ENCODE assay signal across 18 cellular contexts in the genomic region with DNA sequence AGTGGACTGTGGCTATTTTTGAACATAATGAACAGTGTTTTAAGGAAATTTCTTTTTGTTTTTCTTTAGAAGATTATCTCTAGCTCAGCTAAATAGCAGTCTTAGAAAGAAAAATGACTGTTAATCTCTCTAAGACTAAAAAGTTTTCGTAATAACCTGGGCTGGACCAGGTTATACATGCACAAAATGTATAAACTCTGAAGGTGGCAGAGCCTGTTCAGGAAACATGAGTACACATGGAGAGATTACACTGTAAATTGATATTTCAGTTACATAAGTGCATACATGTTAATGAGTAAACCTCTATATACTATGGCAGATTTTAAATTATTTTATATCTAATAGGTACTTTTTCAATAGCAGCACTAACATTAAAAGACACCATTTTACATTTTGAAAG.
DNase-seq lines count a peak whose midpoint lies in the region; TF ChIP-seq lines count a peak whose summit lies in the region.
"Had no signal": no experiment of that assay in that cellular context is flagged by ENCODE, and none has a peak within 500 bp of the region (broad histone marks: within the 10 kb centered on the region; RNA-seq: fewer than 3 reads in every experiment).

No MANE protein-coding gene starts in this region.

- H3K4me3 ChIP-seq in mammary epithelial cell (replicated peaks in 1 of 3; ENCODE audit: insufficient read depth in 1 of 3, low read depth in 2 of 3, low read length in 3 of 3) (no peak overlapping the region), breast epithelium (no peak overlapping the region), epithelial cell of esophagus (ENCODE audit: low read length) (no peak overlapping the region), thyroid gland (replicated peaks in 1 of 3) (no peak overlapping the region)
- H3K4me3 ChIP-seq: BLaER1, GM23248 had no signal

- peak; percentile 3 for DNase-seq in DMS53 (lab: John Stamatoyannopoulos, UW)
- DNase-seq in DMS53 treated with DMSO at 0.1 percent for 48 hours (lab: John Stamatoyannopoulos, UW; ENCODE audit: unreplicated experiment): no peak
- DNase-seq in mammary epithelial cell: no peak
- no peak for DNase-seq in breast epithelium (ENCODE audit: low spot score in 2 of 2)
- DNase-seq in epithelial cell of esophagus (ENCODE audit: low read depth): peak; percentile 56
- no peak for DNase-seq in thyroid gland
- DNase-seq in anterior cingulate cortex (lab: John Stamatoyannopoulos, UW): no peak
- DNase-seq in activated gamma-delta T cell (lab: John Stamatoyannopoulos, UW): no peak
- DNase-seq: Caco-2; CD4-positive, CD25-positive, alpha-beta regulatory T cell; CD8-positive, alpha-beta T cell; DMS153; DMS79 treated with DMSO at 0.1 percent for 48 hours; GM23248; HCEC 1CT had no signal

- CTCF ChIA-PET in mammary epithelial cell (lab: Charles Lee; ENCODE audit: low non-redundant PET): no interaction called here

- no TSS peak for BruUV-seq in mammary epithelial cell (replicated peaks; lab: Mats Ljungman, UMichigan)

- no peaks in the 10 kb centered on the region for H3K36me3 ChIP-seq in mammary epithelial cell (ENCODE audit: insufficient read depth, low read length)
- H3K36me3 ChIP-seq in breast epithelium: no peaks in the 10 kb centered on the region
- H3K36me3 ChIP-seq in thyroid gland: no peaks in the 10 kb centered on the region
- H3K36me3 ChIP-seq: BLaER1 had no signal

- peak overlapping the region; percentile 61 for H2AFZ ChIP-seq in mammary epithelial cell (ENCODE audit: low read depth, low read length)
- H2AFZ ChIP-seq: GM23248 had no signal

- intact Hi-C loops in mammary epithelial cell (cut with micrococcal nuclease): no loop called here
- intact Hi-C loops in breast epithelium (cut with DNase I; ENCODE audit: low total_unique reads): no loop called here
- intact Hi-C loops in thyroid gland (cut with DNase I): no loop called here

- H3K4me2 ChIP-seq in mammary epithelial cell (ENCODE audit: insufficient read depth, low read depth, low read length): no peak overlapping the region
- H3K4me2 ChIP-seq: BLaER1 had no signal

- no peak overlapping the region for H3K27ac ChIP-seq in mammary epithelial cell (ENCODE audit: insufficient read depth, low read depth, low read length)
- H3K27ac ChIP-seq in breast epithelium: no peak overlapping the region
- H3K27ac ChIP-seq in thyroid gland: no peak overlapping the region
- H3K27ac ChIP-seq: 22Rv1, BLaER1, C4-2B, GM23248 had no signal

- dilution Hi-C loops in mammary epithelial cell (cut with HindIII; ENCODE audit: low sequenced_read_pairs): no loop called here

- no peak for TF ChIP-seq POLR2A in breast epithelium (IDR thresholded peaks at IDR 0.05)
- no peak for TF ChIP-seq POLR2A in thyroid gland (IDR thresholded peaks at IDR 0.05)

- in situ Hi-C loops in mammary epithelial cell (cut with MboI; ENCODE audit: low sequenced_read_pairs in 2 of 2): no loop called here

- WGBS in mammary epithelial cell (ENCODE audit: low coverage, missing lambda C conversion rate): 100% methylated on average over 1 of the region's 1 CpG
- WGBS in thyroid gland, 2 donors: 87 to 91% methylated on average over 1 of the region's 1 CpG

- H3K4me1 ChIP-seq in mammary epithelial cell (ENCODE audit: insufficient read depth, low read length) (peaks cover 16% of the 10 kb centered on the region), breast epithelium (no peaks in the 10 kb centered on the region), thyroid gland (no peaks in the 10 kb centered on the region)
- H3K4me1 ChIP-seq: BLaER1, Caco-2 had no signal

- no peaks in the 10 kb centered on the region for H3K27me3 ChIP-seq in mammary epithelial cell (ENCODE audit: insufficient read depth, low read length)
- H3K27me3 ChIP-seq in breast epithelium: no peaks in the 10 kb centered on the region
- no peaks in the 10 kb centered on the region for H3K27me3 ChIP-seq in thyroid gland
- H3K27me3 ChIP-seq: BLaER1 had no signal

- H3K9me3 ChIP-seq in mammary epithelial cell (replicated peaks; ENCODE audit: insufficient read depth, low read length): no peaks in the 10 kb centered on the region
- H3K9me3 ChIP-seq in breast epithelium: no peaks in the 10 kb centered on the region
- no peaks in the 10 kb centered on the region for H3K9me3 ChIP-seq in thyroid gland
- H3K9me3 ChIP-seq: BLaER1, Caco-2 had no signal

- H3K79me2 ChIP-seq in mammary epithelial cell (ENCODE audit: insufficient read depth, low read length): no peaks in the 10 kb centered on the region

- H3K9ac ChIP-seq in mammary epithelial cell (ENCODE audit: insufficient read depth, low read length): no peak overlapping the region
- H3K9ac ChIP-seq: BLaER1, GM23248 had no signal

- H4K20me1 ChIP-seq in mammary epithelial cell (ENCODE audit: insufficient read depth, low read length): no peaks in the 10 kb centered on the region
- H4K20me1 ChIP-seq: BLaER1 had no signal

- TF ChIP-seq CTCF in mammary epithelial cell (conservative IDR thresholded peaks at IDR 0.05 in 1 of 2, IDR thresholded peaks at IDR 0.05 in 1 of 2; ENCODE audit: extremely low read depth in 1 of 2, insufficient read depth in 1 of 2, low read depth in 1 of 2, low read length in 2 of 2): no peak
- no peak for TF ChIP-seq CTCF in breast epithelium (IDR thresholded peaks at IDR 0.05)
- TF ChIP-seq CTCF in epithelial cell of esophagus (IDR thresholded peaks at IDR 0.05; ENCODE audit: insufficient read depth, low read depth, low read length, missing control alignments): no peak
- TF ChIP-seq CTCF in thyroid gland (IDR thresholded peaks at IDR 0.05): no peak

Comparison
In these comparisons a context has a peak if more than half of its experiments do, and no peak if none do; other contexts are left out.
1. DNase-seq: peak in DMS53 (single experiment) and epithelial cell of esophagus (single experiment); none in DMS53 treated with DMSO at 0.1 percent for 48 hours (single experiment), mammary epithelial cell (single experiment), breast epithelium (0 of 2), thyroid gland (0 of 2), anterior cingulate cortex (0 of 58) and activated gamma-delta T cell (single experiment).